32 cellular contexts compared by ENCODE assay signal in the genomic region with DNA sequence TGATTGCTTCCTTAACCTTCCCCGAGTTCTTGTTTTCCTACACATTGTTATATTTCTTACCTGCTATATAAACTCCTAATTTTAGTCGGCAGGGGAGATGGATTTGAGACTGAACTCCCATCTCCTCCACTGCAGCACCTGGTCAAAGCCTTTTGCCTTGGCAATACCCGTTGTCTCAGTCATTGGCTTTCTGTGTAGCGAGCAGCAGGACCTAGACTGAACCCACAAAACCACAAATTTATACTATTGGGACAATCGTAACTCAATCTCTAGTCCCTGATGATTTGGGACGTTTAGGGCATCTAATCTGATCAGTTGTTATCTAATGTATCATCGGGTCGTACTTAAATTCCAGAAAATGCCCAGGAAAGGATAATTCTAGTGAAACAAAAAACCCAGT.
"Had no signal": no experiment of that assay in that cellular context is flagged by ENCODE, and none has a peak within 500 bp of the region (broad histone marks: within the 10 kb centered on the region; RNA-seq: fewer than 3 reads in every experiment).

No MANE protein-coding gene starts in this region.

- H3K27ac ChIP-seq: ascending aorta, cardiac muscle cell, colonic mucosa, SJCRH30, SK-N-MC, WERI-Rb-1 had no signal

- H3K27me3 ChIP-seq: ascending aorta, cardiac muscle cell, colonic mucosa, MG63, SJCRH30 had no signal

- H3K36me3 ChIP-seq: ascending aorta, cardiac muscle cell, colonic mucosa, MG63, SJCRH30, WERI-Rb-1 had no signal

- H3K4me1 ChIP-seq: ascending aorta, colonic mucosa had no signal

- H3K4me3 ChIP-seq: ascending aorta, cardiac muscle cell, colonic mucosa, MG63, SJCRH30, SK-N-MC had no signal

- ATAC-seq: activated CD8-positive, alpha-beta T cell treated with anti-CD3 and anti-CD28 coated beads for 36 hours; activated T-cell treated with anti-CD3 and anti-CD28 coated beads, Interleukin-2, amount 50 U/mL, for 72 hours; activated T-helper 17 cell treated with anti-CD3 and anti-CD28 coated beads, Interleukin-2, amount 50 U/mL, for 72 hours; Panc1 had no signal

- DNase-seq: activated CD4-positive, alpha-beta T cell treated with anti-CD3 and anti-CD28 coated beads for 1 hour; activated CD4-positive, alpha-beta T cell treated with anti-CD3 and anti-CD28 coated beads for 48 hours; activated CD4-positive, CD25-positive, alpha-beta regulatory T cell; activated CD8-positive, alpha-beta T cell treated with anti-CD3 and anti-CD28 coated beads for 36 hours; activated effector memory CD4-positive, alpha-beta T cell treated with anti-CD3 and anti-CD28 coated beads, Interleukin-2, amount 50 U/mL, for 16 hours; activated naive CD4-positive, alpha-beta T cell; activated naive CD4-positive, alpha-beta T cell treated with anti-CD3 and anti-CD28 coated beads, Interleukin-2, amount 50 U/mL, for 16 hours; activated naive CD8-positive, alpha-beta T cell treated with anti-CD3 and anti-CD28 coated beads for 36 hours; activated T-cell treated with anti-CD3 and anti-CD28 coated beads, Interleukin-2, amount 50 U/mL, for 1 hour; activated T-cell treated with anti-CD3 and anti-CD28 coated beads, Interleukin-2, amount 50 U/mL, for 72 hours; amniotic stem cell; colonic mucosa; MG63; NCI-H1092 treated with DMSO at 0.1 percent for 48 hours; NCI-H1417; NCI-H146; NCI-H187; NCI-H2029 treated with DMSO at 0.1 percent for 48 hours; NCI-H2107; NCI-H2171; NCI-H510A; NCI-H748 treated with DMSO at 0.1 percent for 48 hours; NK-92 treated with Interleukin-12 subunit alpha and Interleukin-12 subunit beta, amount 100 ng/mL, for 24 hours; SHP77; T1000; WERI-Rb-1 had no signal

- H3K9me3 ChIP-seq: ascending aorta, colonic mucosa, MG63, SJCRH30 had no signal
